In the genomic region with DNA sequence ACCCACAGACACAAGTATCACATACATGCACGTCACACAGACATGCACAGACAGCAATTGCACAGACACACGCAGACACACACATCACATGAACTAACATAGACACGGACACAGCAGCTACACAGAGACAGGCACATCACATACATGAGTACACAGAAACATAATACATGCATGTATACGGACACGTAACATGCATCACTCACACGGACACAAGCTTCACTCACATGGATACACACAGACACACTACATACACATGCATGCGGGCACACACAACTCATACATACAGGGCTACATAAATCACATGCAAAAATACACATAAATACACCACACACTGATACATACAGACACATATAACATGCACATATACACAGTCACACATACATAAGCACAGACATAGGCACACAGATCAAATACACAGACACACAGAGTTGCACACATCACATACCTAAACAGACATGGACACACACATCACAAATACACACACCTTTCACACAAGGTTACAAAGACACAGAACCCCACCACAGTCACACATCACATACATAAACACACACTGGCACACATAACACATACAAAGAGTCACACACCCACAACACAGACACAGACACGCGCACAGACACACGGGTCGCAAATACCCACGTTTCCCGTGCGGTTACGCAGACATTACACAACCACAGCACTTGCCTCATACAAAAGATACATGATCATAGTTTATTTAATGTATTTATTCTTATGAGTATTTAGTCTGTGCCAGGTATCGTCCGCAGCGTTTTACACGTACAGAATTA, we compare ENCODE assay signal across 12 cellular contexts. TPM values are rescaled to one million over a fixed set of nuclear protein-coding genes. Genes with fewer than 3 reads are reported as not detected.
DNase-seq lines count a peak whose midpoint lies in the region; ATAC-seq and TF ChIP-seq lines count a peak whose summit lies in the region.
"Had no signal": no experiment of that assay in that cellular context is flagged by ENCODE, and none has a peak within 500 bp of the region (broad histone marks: within the 10 kb centered on the region; RNA-seq: fewer than 3 reads in every experiment).

No MANE protein-coding gene starts in this region.

- H3K27ac Mint-ChIP-seq in activated CD4-positive, alpha-beta T cell treated with anti-CD3 and anti-CD28 coated beads, Interleukin-2, amount 10 ng/mL, durations not matched to agents 24 days and 14 days, result no peak overlapping the region

- H3K36me3 Mint-ChIP-seq in activated CD4-positive, alpha-beta T cell treated with anti-CD3 and anti-CD28 coated beads, Interleukin-2, amount 10 ng/mL, durations not matched to agents 24 days and 14 days (ENCODE audit: low read depth), result no peaks in the 10 kb centered on the region

- intact Hi-C loops in activated CD4-positive, alpha-beta T cell treated with anti-CD3 and anti-CD28 coated beads, Interleukin-2, amount 10 ng/mL, durations not matched to agents 24 days and 14 days (cut with micrococcal nuclease), result loop anchor here (5.0 kb wide), 2 partner anchors 150 to 190 kb away; a partner anchor contains a TSS

- no peak overlapping the region for H3K27ac ChIP-seq in thoracic aorta
- H3K27ac ChIP-seq: gastrocnemius medialis, WERI-Rb-1 had no signal

- H3K4me3 ChIP-seq in epithelial cell of esophagus (ENCODE audit: low read length), result peak overlapping the region; percentile 63
- H3K4me3 ChIP-seq in thoracic aorta, result peak overlapping the region; percentile 87
- H3K4me3 ChIP-seq in foreskin fibroblast (ENCODE audit: low read depth in 1 of 2, low read length in 2 of 2), result no peak overlapping the region

- DNase-seq in activated CD4-positive, alpha-beta T cell treated with anti-CD3 and anti-CD28 coated beads, Interleukin-2, amount 10 ng/mL, durations not matched to agents 24 days and 14 days, result peak; percentile 63
- no peak for DNase-seq in activated CD4-positive, alpha-beta T cell treated with anti-CD3 and anti-CD28 coated beads for 4 hours
- DNase-seq in MV-4-11 (lab: John Stamatoyannopoulos, UW) (peak; percentile 54), epithelial cell of esophagus (ENCODE audit: low read depth) (no peak), thoracic aorta (ENCODE audit: low spot score) (no peak), foreskin fibroblast (no peak), LoVo (ENCODE audit: low spot score) (no peak)
- DNase-seq: gastrocnemius medialis had no signal

- no peaks in the 10 kb centered on the region for H3K4me1 ChIP-seq in thoracic aorta (ENCODE audit: control insufficient read depth in 1 of 2, low read depth in 2 of 2)

- peaks cover 10% of the 10 kb centered on the region for H3K4me1 Mint-ChIP-seq in activated CD4-positive, alpha-beta T cell treated with anti-CD3 and anti-CD28 coated beads, Interleukin-2, amount 10 ng/mL, durations not matched to agents 24 days and 14 days

- TF ChIP-seq CTCF in epithelial cell of esophagus (IDR thresholded peaks at IDR 0.05; ENCODE audit: insufficient read depth, low read depth, low read length, missing control alignments) (no peak), thoracic aorta (IDR thresholded peaks at IDR 0.05) (no peak), foreskin fibroblast (IDR thresholded peaks at IDR 0.05; ENCODE audit: low read depth, low read length) (no peak)

- H3K36me3 ChIP-seq in thoracic aorta, result no peaks in the 10 kb centered on the region
- H3K36me3 ChIP-seq: gastrocnemius medialis, Peyer's patch, WERI-Rb-1 had no signal

- no peaks in the 10 kb centered on the region for H3K27me3 Mint-ChIP-seq in activated CD4-positive, alpha-beta T cell treated with anti-CD3 and anti-CD28 coated beads, Interleukin-2, amount 10 ng/mL, durations not matched to agents 24 days and 14 days

- H3K9me3 ChIP-seq in thoracic aorta, result no peaks in the 10 kb centered on the region
- H3K9me3 ChIP-seq: gastrocnemius medialis, Peyer's patch had no signal

- ATAC-seq in thoracic aorta (ENCODE audit: insufficient number of reproducible peaks, low FRiP score, low read depth) (no peak), GM18519 (IDR thresholded peaks at IDR 0.05; ENCODE audit: low FRiP score, unreplicated experiment) (no peak)

- no peaks in the 10 kb centered on the region for H3K27me3 ChIP-seq in thoracic aorta (replicated peaks; ENCODE audit: insufficient read depth)

- H3K9me3 Mint-ChIP-seq in activated CD4-positive, alpha-beta T cell treated with anti-CD3 and anti-CD28 coated beads, Interleukin-2, amount 10 ng/mL, durations not matched to agents 24 days and 14 days, result no peaks in the 10 kb centered on the region

- H3K4me3 Mint-ChIP-seq in activated CD4-positive, alpha-beta T cell treated with anti-CD3 and anti-CD28 coated beads, Interleukin-2, amount 10 ng/mL, durations not matched to agents 24 days and 14 days, result no peak overlapping the region

RNA-seq across cellular contexts. Expression of a gene that starts 1.1 kb away (rescaled TPM):
- 3.0 and 3.6 TPM in 2 replicates for total RNA-seq in activated CD4-positive, alpha-beta T cell treated with anti-CD3 and anti-CD28 coated beads, Interleukin-2, amount 10 ng/mL, durations not matched to agents 24 days and 14 days
- 1 to 10 TPM in 1 of 2 donors, under 1 TPM in 1; 0.41 to 4.5 TPM for total RNA-seq in thoracic aorta
- total RNA-seq: gastrocnemius medialis had no signal

RNA-seq across cellular contexts. Expression of a gene that starts 39.3 kb away (rescaled TPM):
- total RNA-seq in activated CD4-positive, alpha-beta T cell treated with anti-CD3 and anti-CD28 coated beads, Interleukin-2, amount 10 ng/mL, durations not matched to agents 24 days and 14 days, result not detected in 2 replicates
- total RNA-seq in thoracic aorta, result not detected
- total RNA-seq: gastrocnemius medialis, renal cortical epithelial cell had no signal

RNA-seq across cellular contexts. Expression of a gene that starts 43.5 kb away (rescaled TPM):
- total RNA-seq in activated CD4-positive, alpha-beta T cell treated with anti-CD3 and anti-CD28 coated beads, Interleukin-2, amount 10 ng/mL, durations not matched to agents 24 days and 14 days, result 30.6 and 31.6 TPM in 2 replicates
- 10 to 100 TPM; 50.6 to 79.4 TPM for total RNA-seq in thoracic aorta

RNA-seq across cellular contexts. Expression of a gene that starts 57.3 kb away (rescaled TPM):
- total RNA-seq in activated CD4-positive, alpha-beta T cell treated with anti-CD3 and anti-CD28 coated beads, Interleukin-2, amount 10 ng/mL, durations not matched to agents 24 days and 14 days, result 2.4 TPM in 2 replicates
- 1 to 10 TPM in 1 of 2 donors, under 1 TPM in 1; 0.27 to 1.2 TPM for total RNA-seq in thoracic aorta

Comparison
In these comparisons a context has a peak if more than half of its experiments do, and no peak if none do; other contexts are left out.
1. DNase-seq: peak in activated CD4-positive, alpha-beta T cell treated with anti-CD3 and anti-CD28 coated beads, Interleukin-2, amount 10 ng/mL, durations not matched to agents 24 days and 14 days (single experiment) and MV-4-11 (single experiment); none in activated CD4-positive, alpha-beta T cell treated with anti-CD3 and anti-CD28 coated beads for 4 hours (0 of 2), epithelial cell of esophagus (single experiment), thoracic aorta (single experiment), foreskin fibroblast (0 of 2) and LoVo (single experiment).
2. H3K4me3 ChIP-seq: peak in epithelial cell of esophagus (single experiment) and thoracic aorta (single experiment); none in foreskin fibroblast (0 of 2).